In the genomic region with DNA sequence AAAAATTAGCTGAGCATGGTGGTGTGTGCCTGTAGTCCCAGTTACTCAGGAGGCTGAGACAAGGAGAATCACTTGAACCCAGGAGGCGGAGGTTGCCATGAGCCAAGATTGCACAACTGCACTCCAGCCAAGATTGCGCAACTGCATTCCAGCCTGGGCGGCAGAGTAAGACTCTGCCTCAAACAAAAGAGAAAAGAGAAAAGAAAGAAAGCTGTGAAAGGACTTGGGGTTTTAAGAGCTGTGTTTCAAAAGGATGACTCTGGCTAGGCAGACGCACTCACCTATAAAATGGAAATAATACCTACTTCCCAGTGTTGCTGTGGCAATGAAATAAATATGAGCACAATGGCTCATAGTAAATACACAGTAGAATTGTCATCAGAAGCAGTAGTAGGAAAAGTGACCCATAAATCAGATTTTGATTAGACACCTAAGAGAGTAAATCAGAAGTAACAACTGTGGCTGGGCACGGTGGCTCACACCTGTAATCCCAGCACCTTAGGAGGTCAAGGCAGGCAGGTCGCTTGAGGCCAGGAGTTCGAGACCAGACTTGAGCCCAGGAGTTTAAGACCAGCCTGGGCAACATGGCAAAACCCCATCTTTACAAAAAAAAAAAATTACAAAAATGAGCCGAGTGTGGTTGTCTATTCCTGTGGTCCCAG, we compare ENCODE assay signal across 11 cellular contexts. TPM values are rescaled to one million over a fixed set of nuclear protein-coding genes. Genes with fewer than 3 reads are reported as not detected.
DNase-seq lines count a peak whose midpoint lies in the region; ATAC-seq and TF ChIP-seq lines count a peak whose summit lies in the region.
"Had no signal": no experiment of that assay in that cellular context is flagged by ENCODE, and none has a peak within 500 bp of the region (broad histone marks: within the 10 kb centered on the region; RNA-seq: fewer than 3 reads in every experiment).

No MANE protein-coding gene starts in this region.

- no peak overlapping the region for H3K23ac ChIP-seq in neuronal stem cell (ENCODE audit: low read depth, low read length, poor library complexity)

- H4K8ac ChIP-seq in neuronal stem cell (ENCODE audit: low read depth, low read length): no peak overlapping the region

- H2BK12ac ChIP-seq in neuronal stem cell (ENCODE audit: low read length): no peak overlapping the region

- no peak overlapping the region for H2AFZ ChIP-seq in neuronal stem cell (ENCODE audit: low read length)

- WGBS in neuronal stem cell (ENCODE audit: extremely low coverage in 2 of 2, insufficient read length in 2 of 2, insufficient replicate concordance in 1 of 2), 2 donors: no CpG with 5 or more reads among the region's 8 CpGs

- no peak overlapping the region for H2AK5ac ChIP-seq in neuronal stem cell (ENCODE audit: low read depth, low read length)

- H3K27me3 ChIP-seq in neuronal stem cell (ENCODE audit: control insufficient read depth in 3 of 3, insufficient read depth in 3 of 3, low read depth in 1 of 3, low read length in 3 of 3): no peaks in the 10 kb centered on the region
- no peaks in the 10 kb centered on the region for H3K27me3 ChIP-seq in CD4-positive, alpha-beta memory T cell (ENCODE audit: insufficient read depth, low read length)
- H3K27me3 ChIP-seq in ascending aorta: no peaks in the 10 kb centered on the region

- no peak overlapping the region for H3K4me2 ChIP-seq in neuronal stem cell (ENCODE audit: insufficient read depth, low read length, poor library complexity, severe bottlenecking)

- H3K79me1 ChIP-seq in neuronal stem cell (ENCODE audit: low read depth, low read length): no peaks in the 10 kb centered on the region

- no peak overlapping the region for H3K4ac ChIP-seq in neuronal stem cell (ENCODE audit: low read length)

- ATAC-seq in HG03108 (IDR thresholded peaks at IDR 0.05; ENCODE audit: unreplicated experiment): no peak
- ATAC-seq: activated CD4-positive, alpha-beta T cell treated with anti-CD3 and anti-CD28 coated beads for 36 hours; naive thymus-derived CD8-positive, alpha-beta T cell had no signal

- intact Hi-C loops in CD4-positive, alpha-beta memory T cell (cut with micrococcal nuclease): no loop called here
- intact Hi-C loops in ascending aorta (cut with DNase I): no loop called here

- peaks cover 3% of the 10 kb centered on the region for H3K4me1 Mint-ChIP-seq in endothelial cell (ENCODE audit: unreplicated experiment)
- H3K4me1 Mint-ChIP-seq in CD4-positive, alpha-beta memory T cell: no peaks in the 10 kb centered on the region
- H3K4me1 Mint-ChIP-seq: activated CD4-positive, alpha-beta T cell treated with anti-CD3 and anti-CD28 coated beads for 36 hours had no signal

- no peak overlapping the region for H2BK15ac ChIP-seq in neuronal stem cell (ENCODE audit: low read length)

- H3K27ac Mint-ChIP-seq in endothelial cell (ENCODE audit: unreplicated experiment): peak overlapping the region; percentile 74
- H3K27ac Mint-ChIP-seq in CD4-positive, alpha-beta memory T cell: no peak overlapping the region
- H3K27ac Mint-ChIP-seq: activated CD4-positive, alpha-beta T cell treated with anti-CD3 and anti-CD28 coated beads for 36 hours; naive thymus-derived CD8-positive, alpha-beta T cell had no signal

- H3K14ac ChIP-seq in neuronal stem cell (ENCODE audit: low read length): no peak overlapping the region

- H4K91ac ChIP-seq in neuronal stem cell (ENCODE audit: low read depth, low read length, poor library complexity): no peak overlapping the region

- CTCF ChIA-PET in CD4-positive, alpha-beta memory T cell (lab: Charles Lee; ENCODE audit: partially characterized antibody): no interaction called here

- H3K4me1 ChIP-seq in neuronal stem cell (ENCODE audit: control insufficient read depth in 2 of 2, insufficient read depth in 1 of 2, low read depth in 1 of 2, low read length in 2 of 2) (peaks cover 6 to 10% of the 10 kb centered on the region in 2 donors), ascending aorta (no peaks in the 10 kb centered on the region)
- no peaks in the 10 kb centered on the region for H3K4me1 ChIP-seq in CD4-positive, alpha-beta memory T cell (ENCODE audit: insufficient read depth, low read length)

- no peak overlapping the region for H3K18ac ChIP-seq in neuronal stem cell (ENCODE audit: low read length)

- no peak overlapping the region for H3K4me3 Mint-ChIP-seq in endothelial cell (ENCODE audit: unreplicated experiment)
- H3K4me3 Mint-ChIP-seq in CD4-positive, alpha-beta memory T cell: no peak overlapping the region
- H3K4me3 Mint-ChIP-seq: activated CD4-positive, alpha-beta T cell treated with anti-CD3 and anti-CD28 coated beads for 36 hours; naive thymus-derived CD8-positive, alpha-beta T cell had no signal

- no peak overlapping the region for H3K9ac ChIP-seq in neuronal stem cell (ENCODE audit: low read depth, low read length, poor library complexity)

- H3K27me3 Mint-ChIP-seq in endothelial cell (ENCODE audit: unreplicated experiment): peaks cover 3% of the 10 kb centered on the region
- peaks cover 9 to 13% of the 10 kb centered on the region in 2 donors for H3K27me3 Mint-ChIP-seq in CD4-positive, alpha-beta memory T cell

- H3K27ac ChIP-seq in neuronal stem cell (replicated peaks; ENCODE audit: low read length) (no peak overlapping the region), ascending aorta (no peak overlapping the region)
- no peak overlapping the region for H3K27ac ChIP-seq in CD4-positive, alpha-beta memory T cell (ENCODE audit: low read depth, low read length)

- H3K9me3 Mint-ChIP-seq in endothelial cell (ENCODE audit: unreplicated experiment): no peaks in the 10 kb centered on the region
- H3K9me3 Mint-ChIP-seq in CD4-positive, alpha-beta memory T cell: no peaks in the 10 kb centered on the region
- H3K9me3 Mint-ChIP-seq: naive thymus-derived CD8-positive, alpha-beta T cell had no signal

- TF ChIP-seq CTCF in endothelial cell (IDR thresholded peaks at IDR 0.05; ENCODE audit: unreplicated experiment) (no peak), ascending aorta (IDR thresholded peaks at IDR 0.05) (no peak)

- H3K36me3 ChIP-seq in neuronal stem cell (replicated peaks in 1 of 2; ENCODE audit: control insufficient read depth in 2 of 2, insufficient read depth in 2 of 2, low read length in 2 of 2): no peaks in the 10 kb centered on the region
- H3K36me3 ChIP-seq in CD4-positive, alpha-beta memory T cell (ENCODE audit: insufficient read depth, low read length): no peaks in the 10 kb centered on the region
- no peaks in the 10 kb centered on the region for H3K36me3 ChIP-seq in ascending aorta

- POLR2A ChIA-PET in CD4-positive, alpha-beta memory T cell (lab: Charles Lee; ENCODE audit: partially characterized antibody): no interaction called here

- H3K9me3 ChIP-seq in neuronal stem cell (replicated peaks in 1 of 2; ENCODE audit: control insufficient read depth in 2 of 2, insufficient read depth in 1 of 2, low read depth in 1 of 2, low read length in 2 of 2) (no peaks in the 10 kb centered on the region), ascending aorta (no peaks in the 10 kb centered on the region)
- H3K9me3 ChIP-seq in CD4-positive, alpha-beta memory T cell (ENCODE audit: control insufficient read depth in 1 of 2, low read length in 2 of 2): no peaks in the 10 kb centered on the region

- no peak overlapping the region for H2BK120ac ChIP-seq in neuronal stem cell (ENCODE audit: low read depth, low read length)

- DNase-seq in GM03348 (ENCODE audit: low spot score) (peak; percentile 16), NCI-H2227 treated with DMSO at 0.1 percent for 48 hours (lab: John Stamatoyannopoulos, UW) (peak; percentile 63), endothelial cell (ENCODE audit: low spot score) (no peak), neuronal stem cell (ENCODE audit: low spot score) (peak; percentile 38), NCI-H128 (lab: John Stamatoyannopoulos, UW; ENCODE audit: unreplicated experiment) (no peak), ascending aorta (ENCODE audit: low spot score in 2 of 2) (no peak)
- no peak for DNase-seq in CD4-positive, alpha-beta memory T cell
- DNase-seq: activated CD4-positive, alpha-beta T cell treated with anti-CD3 and anti-CD28 coated beads for 36 hours; naive thymus-derived CD8-positive, alpha-beta T cell; NCI-H1092 treated with DMSO at 0.1 percent for 48 hours had no signal

- no peak overlapping the region for H2BK5ac ChIP-seq in neuronal stem cell (ENCODE audit: low read length)

- H3K36me3 Mint-ChIP-seq in endothelial cell (ENCODE audit: low read depth, unreplicated experiment): no peaks in the 10 kb centered on the region
- no peaks in the 10 kb centered on the region for H3K36me3 Mint-ChIP-seq in CD4-positive, alpha-beta memory T cell
- H3K36me3 Mint-ChIP-seq: naive thymus-derived CD8-positive, alpha-beta T cell had no signal

- H3K4me3 ChIP-seq in neuronal stem cell (ENCODE audit: low read length in 2 of 2) (no peak overlapping the region), ascending aorta (no peak overlapping the region)
- H3K4me3 ChIP-seq in CD4-positive, alpha-beta memory T cell (ENCODE audit: low read length in 2 of 2): no peak overlapping the region

RNA-seq across cellular contexts. Expression of a gene that starts 45.9 kb away (rescaled TPM):
- total RNA-seq in endothelial cell (ENCODE audit: unreplicated experiment) (135 TPM), ascending aorta (52.3 TPM)
- polyA plus RNA-seq in neuronal stem cell (2013, experiment 1 of 2): 73.6 TPM
- 75.2 TPM for polyA plus RNA-seq in neuronal stem cell (2013, experiment 2 of 2)
- total RNA-seq in CD4-positive, alpha-beta memory T cell: 100 to 1,000 TPM; 146 to 164 TPM
- 100 to 1,000 TPM; 126 to 130 TPM for polyA plus RNA-seq in CD4-positive, alpha-beta memory T cell

Comparison
In these comparisons a context has a peak if more than half of its experiments do, and no peak if none do; other contexts are left out.
1. DNase-seq: peak in GM03348 (single experiment), NCI-H2227 treated with DMSO at 0.1 percent for 48 hours (single experiment) and neuronal stem cell (single experiment); none in endothelial cell (single experiment), NCI-H128 (single experiment), CD4-positive, alpha-beta memory T cell (0 of 5) and ascending aorta (0 of 2).